7 cellular contexts compared by ENCODE assay signal in genomic region chr14:64795921-64796320, GRCh38.
"Had no signal": no experiment of that assay in that cellular context is flagged by ENCODE, and none has a peak within 500 bp of the region (broad histone marks: within the 10 kb centered on the region; RNA-seq: fewer than 3 reads in every experiment).

No MANE protein-coding gene starts in this region.

- H3K9me3 Mint-ChIP-seq: HFFc6, IgD-negative memory B cell had no signal

- FAIRE-seq: HepG2 had no signal

- H3K4me1 Mint-ChIP-seq: IgD-negative memory B cell had no signal

- H3K4me1 ChIP-seq: HAP-1 had no signal

- H3K4me3 Mint-ChIP-seq: HFFc6, IgD-negative memory B cell had no signal

- H3K9me3 ChIP-seq: HAP-1 had no signal

- H3K36me3 ChIP-seq: HAP-1 had no signal

- H3K4me3 ChIP-seq: HAP-1 had no signal

- H3K27ac Mint-ChIP-seq: HFFc6, IgD-negative memory B cell had no signal

- H3K36me3 Mint-ChIP-seq: IgD-negative memory B cell had no signal

- DNase-seq: GOT3, H7, HFFc6 had no signal

- ATAC-seq: HCT116, HepG2 had no signal
